In genomic region chr2:33372940-33373553, GRCh38 we compare ENCODE assay signal across 9 cellular contexts.
DNase-seq lines count a peak whose midpoint lies in the region; ATAC-seq and TF ChIP-seq lines count a peak whose summit lies in the region.
"Had no signal": no experiment of that assay in that cellular context is flagged by ENCODE, and none has a peak within 500 bp of the region (broad histone marks: within the 10 kb centered on the region; RNA-seq: fewer than 3 reads in every experiment).

No MANE protein-coding gene starts in this region.

- no peak overlapping the region for H3K23ac ChIP-seq in mesendoderm (ENCODE audit: low read length)

- H3K4me3 Mint-ChIP-seq in activated T-cell treated with anti-CD3 and anti-CD28 coated beads, Interleukin-2, amount 50 U/mL, for 24 hours: no peak overlapping the region
- H3K4me3 Mint-ChIP-seq: activated naive CD4-positive, alpha-beta T cell treated with anti-CD3 and anti-CD28 coated beads, Interleukin-2, amount 50 U/mL, for 24 hours had no signal

- ATAC-seq in GM18520 (IDR thresholded peaks at IDR 0.05; ENCODE audit: unreplicated experiment): no peak
- no peak for ATAC-seq in GM19467 (IDR thresholded peaks at IDR 0.05; ENCODE audit: unreplicated experiment)

- DNase-seq in activated T-cell treated with anti-CD3 and anti-CD28 coated beads for 4 hours (peak; percentile 7), HEK293T (ENCODE audit: extremely low spot score) (peak; percentile 47), NCI-H69 (lab: John Stamatoyannopoulos, UW) (peak; percentile 50), cerebellum (ENCODE audit: low spot score) (peak; percentile 28), mesendoderm (peak; percentile 60)
- no peak for DNase-seq in activated T-cell treated with anti-CD3 and anti-CD28 coated beads, Interleukin-2, amount 50 U/mL, for 24 hours

- H3K4me1 Mint-ChIP-seq in activated T-cell treated with anti-CD3 and anti-CD28 coated beads, Interleukin-2, amount 50 U/mL, for 24 hours (ENCODE audit: low read depth): no peaks in the 10 kb centered on the region
- H3K4me1 Mint-ChIP-seq: activated naive CD4-positive, alpha-beta T cell treated with anti-CD3 and anti-CD28 coated beads, Interleukin-2, amount 50 U/mL, for 24 hours had no signal

- no peak overlapping the region for H3K27ac Mint-ChIP-seq in activated T-cell treated with anti-CD3 and anti-CD28 coated beads, Interleukin-2, amount 50 U/mL, for 24 hours
- H3K27ac Mint-ChIP-seq: activated naive CD4-positive, alpha-beta T cell treated with anti-CD3 and anti-CD28 coated beads, Interleukin-2, amount 50 U/mL, for 24 hours had no signal

- no peak overlapping the region for H2BK120ac ChIP-seq in mesendoderm (ENCODE audit: low read depth, low read length)

- no peak overlapping the region for H3K4me3 ChIP-seq in mesendoderm (ENCODE audit: low read length)

- no peak overlapping the region for H3K4ac ChIP-seq in mesendoderm (ENCODE audit: low read depth, low read length)

- POLR2A ChIA-PET in HEK293T (lab: Yijun Ruan, JAX): no interaction called here

- H3K56ac ChIP-seq in mesendoderm (ENCODE audit: low read length): no peak overlapping the region

- H2BK5ac ChIP-seq in mesendoderm (ENCODE audit: low read length): no peak overlapping the region

- no peak overlapping the region for H4K5ac ChIP-seq in mesendoderm (ENCODE audit: low read length)

- no peak overlapping the region for H3K27ac ChIP-seq in mesendoderm (ENCODE audit: low read depth, low read length)

- no CpG with 5 or more reads among the region's 5 CpGs for WGBS in mesendoderm (ENCODE audit: extremely low coverage, insufficient coverage, low lambda C conversion rate)

- H3K4me2 ChIP-seq in mesendoderm (ENCODE audit: low read length): no peak overlapping the region

- no peak overlapping the region for H3K9ac ChIP-seq in mesendoderm (ENCODE audit: low read length)

- H2AK5ac ChIP-seq in mesendoderm (ENCODE audit: low read length): no peak overlapping the region

- no peaks in the 10 kb centered on the region for H3K36me3 Mint-ChIP-seq in activated T-cell treated with anti-CD3 and anti-CD28 coated beads, Interleukin-2, amount 50 U/mL, for 24 hours (ENCODE audit: low read depth)
- H3K36me3 Mint-ChIP-seq: activated naive CD4-positive, alpha-beta T cell treated with anti-CD3 and anti-CD28 coated beads, Interleukin-2, amount 50 U/mL, for 24 hours had no signal

- peaks cover 11% of the 10 kb centered on the region for H3K4me1 ChIP-seq in mesendoderm (ENCODE audit: control insufficient read depth, low read depth, low read length)

- CTCF ChIA-PET in HEK293T (lab: Yijun Ruan, JAX): interaction anchor here (1.2 kb wide), 1 partner anchor 8 kb away, joined by 4 read pairs; no protein-coding TSS in a partner anchor

- no peaks in the 10 kb centered on the region for H3K36me3 ChIP-seq in mesendoderm (ENCODE audit: control insufficient read depth, insufficient read depth, low read length)

- no peaks in the 10 kb centered on the region for H3K9me3 Mint-ChIP-seq in activated T-cell treated with anti-CD3 and anti-CD28 coated beads, Interleukin-2, amount 50 U/mL, for 24 hours
- H3K9me3 Mint-ChIP-seq: activated naive CD4-positive, alpha-beta T cell treated with anti-CD3 and anti-CD28 coated beads, Interleukin-2, amount 50 U/mL, for 24 hours had no signal

- no peaks in the 10 kb centered on the region for H3K27me3 ChIP-seq in mesendoderm (ENCODE audit: insufficient read depth, low read length, poor library complexity)

- H3K79me1 ChIP-seq in mesendoderm (ENCODE audit: low read length): no peaks in the 10 kb centered on the region

- H2BK15ac ChIP-seq in mesendoderm (replicated peaks; ENCODE audit: low read depth): no peak overlapping the region

- no peak overlapping the region for H3K18ac ChIP-seq in mesendoderm (ENCODE audit: low read length)

- peaks cover 4% of the 10 kb centered on the region for H3K27me3 Mint-ChIP-seq in activated T-cell treated with anti-CD3 and anti-CD28 coated beads, Interleukin-2, amount 50 U/mL, for 24 hours
- H3K27me3 Mint-ChIP-seq: activated naive CD4-positive, alpha-beta T cell treated with anti-CD3 and anti-CD28 coated beads, Interleukin-2, amount 50 U/mL, for 24 hours had no signal

- H4K8ac ChIP-seq in mesendoderm (ENCODE audit: low read depth, low read length): no peak overlapping the region

- no peaks in the 10 kb centered on the region for H3K79me2 ChIP-seq in mesendoderm (ENCODE audit: control insufficient read depth, insufficient read depth, low read length)

TF ChIP-seq in HEK293T, 16 proteins besides CTCF, POLR2A, EP300 and RAD21:
- TF ChIP-seq FOXA1 (IDR thresholded peaks at IDR 0.05): no peak
- TF ChIP-seq ZNF384 (IDR thresholded peaks at IDR 0.05): no peak
- no peak for TF ChIP-seq BHLHE40 (IDR thresholded peaks at IDR 0.05; ENCODE audit: borderline replicate concordance)
- TF ChIP-seq PKNOX1 (IDR thresholded peaks at IDR 0.05): no peak
- no peak for TF ChIP-seq ARNT (IDR thresholded peaks at IDR 0.05)
- TF ChIP-seq HDGF (IDR thresholded peaks at IDR 0.05; ENCODE audit: borderline replicate concordance): no peak
